ENCODE assay signal across 7 cellular contexts in genomic region chr10:44981172-44982113, GRCh38. TPM values are rescaled to one million over a fixed set of nuclear protein-coding genes. Genes with fewer than 3 reads are reported as not detected.
A peak's percentile ranks its signal among the peaks of the same experiment; 100 is the strongest.
DNase-seq lines count a peak whose midpoint lies in the region; ATAC-seq, FAIRE-seq and TF ChIP-seq lines count a peak whose summit lies in the region.

No MANE protein-coding gene starts in this region.

- no peaks in the 10 kb centered on the region for H3K36me3 Mint-ChIP-seq in activated T-cell treated with anti-CD3 and anti-CD28 coated beads, Interleukin-2, amount 50 U/mL, for 72 hours (ENCODE audit: insufficient read depth in 2 of 2)

- no peak overlapping the region for H3K27ac Mint-ChIP-seq in activated T-cell treated with anti-CD3 and anti-CD28 coated beads, Interleukin-2, amount 50 U/mL, for 72 hours

- no peaks in the 10 kb centered on the region for H3K27me3 Mint-ChIP-seq in activated T-cell treated with anti-CD3 and anti-CD28 coated beads, Interleukin-2, amount 50 U/mL, for 72 hours (ENCODE audit: low read depth)

- in situ Hi-C loops in brain microvascular endothelial cell (cut with HindIII; ENCODE audit: low pct_ligation_motif_present, low sequenced_read_pairs): no loop called here

- ATAC-seq in left lobe of liver: peak; percentile 33
- ATAC-seq in activated T-cell treated with anti-CD3 and anti-CD28 coated beads, Interleukin-2, amount 50 U/mL, for 72 hours (replicated peaks in 1 of 2): no peak

- H3K27ac ChIP-seq in brain microvascular endothelial cell: peak overlapping the region; percentile 84

- FAIRE-seq in GM19239 (lab: Jason Lieb, UNC) (peak; percentile 75), urothelium cell line (lab: Jason Lieb, UNC) (peak; percentile 98)

- H3K4me1 Mint-ChIP-seq in activated T-cell treated with anti-CD3 and anti-CD28 coated beads, Interleukin-2, amount 50 U/mL, for 72 hours (ENCODE audit: low read depth): peaks cover 8% of the 10 kb centered on the region

- no peak overlapping the region for H3K4me3 ChIP-seq in brain microvascular endothelial cell (ENCODE audit: low read depth, low read length)

- DNase-seq in GM19239 (ENCODE audit: insufficient read length, low spot score): no peak
- peak; percentile 69 for DNase-seq in HPDE6-E6E7 (ENCODE audit: extremely low spot score)
- peak; percentile 87 for DNase-seq in brain microvascular endothelial cell
- no peak for DNase-seq in left lobe of liver (ENCODE audit: low spot score)
- peak; percentile 88 for DNase-seq in urothelium cell line (ENCODE audit: low spot score)
- DNase-seq in activated gamma-delta T cell (lab: John Stamatoyannopoulos, UW): no peak
- DNase-seq in activated T-cell treated with anti-CD3 and anti-CD28 coated beads, Interleukin-2, amount 50 U/mL, for 72 hours: no peak

- no peak for TF ChIP-seq CTCF in brain microvascular endothelial cell (IDR thresholded peaks at IDR 0.05; ENCODE audit: low read depth, low read length, missing control alignments)

- H3K9me3 Mint-ChIP-seq in activated T-cell treated with anti-CD3 and anti-CD28 coated beads, Interleukin-2, amount 50 U/mL, for 72 hours: no peaks in the 10 kb centered on the region

- no peak overlapping the region for H3K4me3 Mint-ChIP-seq in activated T-cell treated with anti-CD3 and anti-CD28 coated beads, Interleukin-2, amount 50 U/mL, for 72 hours

- no peaks in the 10 kb centered on the region for H3K36me3 ChIP-seq in brain microvascular endothelial cell (replicated peaks)

- no peaks in the 10 kb centered on the region for H3K27me3 ChIP-seq in brain microvascular endothelial cell (replicated peaks)

RNA-seq across cellular contexts. Expression of gene DEPP1, which starts 2.8 kb away (rescaled TPM):
- total RNA-seq in left lobe of liver: 6.8 TPM
- 1 to 10 TPM in 1 of 2 donors, under 1 TPM in 1; 0.23 to 1.4 TPM for total RNA-seq in activated T-cell treated with anti-CD3 and anti-CD28 coated beads, Interleukin-2, amount 50 U/mL, for 72 hours

RNA-seq across cellular contexts. Expression of gene ZNF22, which starts 19.3 kb away (rescaled TPM):
- 12.9 TPM for total RNA-seq in left lobe of liver
- total RNA-seq in activated T-cell treated with anti-CD3 and anti-CD28 coated beads, Interleukin-2, amount 50 U/mL, for 72 hours: 10 to 100 TPM; 34.8 to 44.0 TPM

RNA-seq across cellular contexts. Expression of gene RASSF4, which starts 21.8 kb away (rescaled TPM):
- 25.0 TPM for total RNA-seq in left lobe of liver
- 1 to 10 TPM; 2.6 to 2.8 TPM for total RNA-seq in activated T-cell treated with anti-CD3 and anti-CD28 coated beads, Interleukin-2, amount 50 U/mL, for 72 hours

Comparison
In these comparisons a context has a peak if more than half of its experiments do, and no peak if none do; other contexts are left out.
1. DNase-seq: peak in HPDE6-E6E7 (single experiment), brain microvascular endothelial cell (single experiment) and urothelium cell line (single experiment); none in GM19239 (single experiment), left lobe of liver (single experiment), activated gamma-delta T cell (single experiment) and activated T-cell treated with anti-CD3 and anti-CD28 coated beads, Interleukin-2, amount 50 U/mL, for 72 hours (0 of 2).